9 cellular contexts compared by ENCODE assay signal in genomic region chr16:2905988-2906387, GRCh38. TPM values are rescaled to one million over a fixed set of nuclear protein-coding genes. Genes with fewer than 3 reads are reported as not detected.
DNase-seq lines count a peak whose midpoint lies in the region; ATAC-seq and TF ChIP-seq lines count a peak whose summit lies in the region.
"Had no signal": no experiment of that assay in that cellular context is flagged by ENCODE, and none has a peak within 500 bp of the region (broad histone marks: within the 10 kb centered on the region; RNA-seq: fewer than 3 reads in every experiment).

No MANE protein-coding gene starts in this region.

- peak overlapping the region; percentile 43; the same call in 1 of the 2 replicates for H3K27ac ChIP-seq in C4-2B

- H3K27ac Mint-ChIP-seq in IgD-negative memory B cell (peak overlapping the region; percentile 23 to 71 (median 53)), brain (peak overlapping the region; percentile 88 to 96 (median 92)), natural killer cell (peak overlapping the region; percentile 90 to 93)

- H3K27me3 Mint-ChIP-seq in IgD-negative memory B cell (no peaks in the 10 kb centered on the region), brain (no peaks in the 10 kb centered on the region), natural killer cell (ENCODE audit: low read depth in 2 of 2) (no peaks in the 10 kb centered on the region)

- H3K4me3 Mint-ChIP-seq in IgD-negative memory B cell (peak overlapping the region; percentile 44 to 97 (median 80)), brain (peak overlapping the region; percentile 75 to 99 (median 95)), natural killer cell (peak overlapping the region; percentile 70)

- DNase-seq in natural killer cell (no peak), GM19238 (ENCODE audit: insufficient read length, low spot score) (no peak), foreskin melanocyte (no peak)
- DNase-seq in activated CD4-positive, CD25-positive, alpha-beta regulatory T cell (lab: John Stamatoyannopoulos, UW): no peak

- TF ChIP-seq CTCF in C4-2B (conservative IDR thresholded peaks at IDR 0.05) (no peak), brain (conservative IDR thresholded peaks at IDR 0.05) (no peak), natural killer cell (IDR thresholded peaks at IDR 0.05) (no peak)

- H3K9me3 Mint-ChIP-seq in IgD-negative memory B cell (no peaks in the 10 kb centered on the region), brain (peaks cover 0 to under 1% (median 0%) of the 10 kb centered on the region in 5 experiments), natural killer cell (no peaks in the 10 kb centered on the region)

- H3K36me3 Mint-ChIP-seq in IgD-negative memory B cell (no peaks in the 10 kb centered on the region), brain (peaks cover 3% of the 10 kb centered on the region), natural killer cell (no peaks in the 10 kb centered on the region)

- H3K4me1 Mint-ChIP-seq in IgD-negative memory B cell: peaks cover 15 to 24% (median 20%) of the 10 kb centered on the region in 3 donors
- H3K4me1 Mint-ChIP-seq in brain: peaks cover 31% of the 10 kb centered on the region
- H3K4me1 Mint-ChIP-seq in natural killer cell: peaks cover 20 to 33% of the 10 kb centered on the region in 2 donors

- intact Hi-C loops in natural killer cell (cut with micrococcal nuclease): loop anchor here (1.0 to 2.0 kb wide), 3 partner anchors 13 to 23 kb away; partner anchors contain the start of gene FLYWCH2

- ATAC-seq in natural killer cell (no peak), GM18520 (IDR thresholded peaks at IDR 0.05; ENCODE audit: unreplicated experiment) (no peak)

RNA-seq across cellular contexts. Expression of gene FLYWCH1, which starts 5.7 kb away (rescaled TPM):
- polyA plus RNA-seq in IgD-negative memory B cell (14.8 TPM), brain (ENCODE audit: insufficient read depth, low read depth, low replicate concordance) (44.2 TPM)
- 100 to 1,000 TPM in 2 of 3 donors, 10 to 100 TPM in 1; 85.1 to 148 (median 130) TPM for total RNA-seq in natural killer cell

RNA-seq across cellular contexts. Expression of gene FLYWCH2, which starts 23.0 kb away (rescaled TPM):
- polyA plus RNA-seq in IgD-negative memory B cell (20.8 TPM), brain (ENCODE audit: insufficient read depth, low read depth, low replicate concordance) (65.5 TPM)
- 10 to 100 TPM; 12.0 to 12.7 (median 12.6) TPM for total RNA-seq in natural killer cell

RNA-seq across cellular contexts. Expression of gene PRSS22, which starts 48.0 kb away (rescaled TPM):
- polyA plus RNA-seq in IgD-negative memory B cell (not detected), brain (ENCODE audit: insufficient read depth, low read depth, low replicate concordance) (not detected)
- 1 to 10 TPM; 1.5 to 7.7 (median 3.3) TPM for total RNA-seq in natural killer cell
- total RNA-seq: endothelial cell of umbilical vein had no signal
- polyA plus RNA-seq: endothelial cell of umbilical vein had no signal

RNA-seq across cellular contexts. Expression of gene KREMEN2, which starts 58.1 kb away (rescaled TPM):
- polyA plus RNA-seq in IgD-negative memory B cell: 1.5 TPM
- 1.1 TPM for polyA plus RNA-seq in brain (ENCODE audit: insufficient read depth, low read depth, low replicate concordance)
- under 1 TPM in 1 of 3 donors, not detected in 2; 0.16 TPM for total RNA-seq in natural killer cell
- total RNA-seq: endothelial cell of umbilical vein had no signal
- polyA plus RNA-seq: endothelial cell of umbilical vein had no signal
